In the genomic region with DNA sequence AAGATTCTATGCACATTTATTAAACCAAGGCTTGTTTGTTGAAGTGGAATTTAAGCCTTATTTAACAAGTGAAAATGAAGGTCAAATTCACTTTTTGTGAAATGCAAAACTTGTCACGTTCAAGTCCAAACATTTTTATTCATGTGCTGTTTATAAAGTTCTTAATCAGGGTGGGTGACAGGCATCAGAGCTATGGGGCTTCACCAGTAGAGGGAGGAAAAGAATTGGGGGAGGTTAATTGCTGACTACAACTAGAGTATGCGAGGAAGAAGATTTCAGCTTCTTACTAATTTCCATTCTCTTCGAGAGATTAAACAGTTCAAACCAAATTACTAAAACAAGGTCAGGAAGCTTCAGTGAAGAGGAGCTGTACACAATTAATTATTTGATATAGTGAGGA, we compare ENCODE assay signal across 12 cellular contexts. TPM values are rescaled to one million over a fixed set of nuclear protein-coding genes. Genes with fewer than 3 reads are reported as not detected.
A peak's percentile ranks its signal among the peaks of the same experiment; 100 is the strongest.
DNase-seq lines count a peak whose midpoint lies in the region; TF ChIP-seq lines count a peak whose summit lies in the region.
"Had no signal": no experiment of that assay in that cellular context is flagged by ENCODE, and none has a peak within 500 bp of the region (broad histone marks: within the 10 kb centered on the region; RNA-seq: fewer than 3 reads in every experiment).

No MANE protein-coding gene starts in this region.

- TF ChIP-seq CTCF in Calu3 (IDR thresholded peaks at IDR 0.05; ENCODE audit: unreplicated experiment): no peak
- TF ChIP-seq CTCF in choroid plexus epithelial cell (conservative IDR thresholded peaks at IDR 0.05; ENCODE audit: low read depth, low read length): peak; percentile 72
- TF ChIP-seq CTCF in mesothelial cell of epicardium (IDR thresholded peaks at IDR 0.05; ENCODE audit: unreplicated experiment): no peak
- no peak for TF ChIP-seq CTCF in tibial nerve (IDR thresholded peaks at IDR 0.05)
- no peak for TF ChIP-seq CTCF in suprapubic skin (IDR thresholded peaks at IDR 0.05)

- H3K27ac ChIP-seq in tibial nerve: peak overlapping the region in 2 of 4 donors; percentile 48 to 73
- no peak overlapping the region for H3K27ac ChIP-seq in suprapubic skin
- H3K27ac ChIP-seq: neutrophil had no signal

- TF ChIP-seq EP300 in tibial nerve (IDR thresholded peaks at IDR 0.05): no peak
- no peak for TF ChIP-seq EP300 in suprapubic skin (IDR thresholded peaks at IDR 0.05)

- TF ChIP-seq POLR2A in tibial nerve (IDR thresholded peaks at IDR 0.05): no peak
- TF ChIP-seq POLR2A in suprapubic skin (IDR thresholded peaks at IDR 0.05): no peak

- H3K9me3 ChIP-seq in tibial nerve (no peaks in the 10 kb centered on the region), suprapubic skin (no peaks in the 10 kb centered on the region)
- H3K9me3 ChIP-seq: neutrophil, uterus had no signal

- BruUV-seq in Calu3 (replicated peaks; lab: Mats Ljungman, UMichigan): no TSS peak

- no peaks in the 10 kb centered on the region for H3K27me3 Mint-ChIP-seq in Calu3 (ENCODE audit: unreplicated experiment)
- H3K27me3 Mint-ChIP-seq in mesothelial cell of epicardium (ENCODE audit: low read depth): no peaks in the 10 kb centered on the region

- intact Hi-C loops in Calu3 (cut with micrococcal nuclease; ENCODE audit: unreplicated experiment): no loop called here

- no peaks in the 10 kb centered on the region for H3K9me3 Mint-ChIP-seq in Calu3 (ENCODE audit: low read depth, unreplicated experiment)
- no peaks in the 10 kb centered on the region for H3K9me3 Mint-ChIP-seq in mesothelial cell of epicardium

- H3K36me3 ChIP-seq in tibial nerve (peaks cover 0 to 15% (median 0%) of the 10 kb centered on the region in 3 donors), suprapubic skin (no peaks in the 10 kb centered on the region)
- H3K36me3 ChIP-seq: neutrophil, uterus had no signal

- H3K4me1 Mint-ChIP-seq in Calu3 (ENCODE audit: low read depth, unreplicated experiment): peaks cover 23% of the 10 kb centered on the region
- H3K4me1 Mint-ChIP-seq in mesothelial cell of epicardium: peaks cover 29% of the 10 kb centered on the region

- H3K4me3 Mint-ChIP-seq in Calu3 (ENCODE audit: low read depth, unreplicated experiment) (peak overlapping the region; percentile 42), mesothelial cell of epicardium (no peak overlapping the region)

- H3K4me3 ChIP-seq in choroid plexus epithelial cell (ENCODE audit: low read depth, low read length): no peak overlapping the region
- H3K4me3 ChIP-seq in tibial nerve: no peak overlapping the region
- no peak overlapping the region for H3K4me3 ChIP-seq in suprapubic skin
- H3K4me3 ChIP-seq: uterus had no signal

- DNase-seq in Calu3 (no peak), M059J (ENCODE audit: low read depth) (peak; percentile 34), choroid plexus epithelial cell (ENCODE audit: low read depth) (peak; percentile 70), mesothelial cell of epicardium (ENCODE audit: low spot score in 2 of 2, unreplicated experiment in 2 of 2) (no peak), tibial nerve (ENCODE audit: low spot score in 2 of 2) (no peak), GDM1 (lab: John Stamatoyannopoulos, UW) (no peak), suprapubic skin (ENCODE audit: low spot score in 2 of 2) (no peak)
- no peak for DNase-seq in activated effector memory CD4-positive, alpha-beta T cell treated with Interleukin-2 at 50 U/mL for 16 hours
- DNase-seq: central memory CD4-positive, alpha-beta T cell; NCI-H2029 treated with DMSO at 0.1 percent for 48 hours; uterus had no signal

- H3K27me3 ChIP-seq in tibial nerve (no peaks in the 10 kb centered on the region), suprapubic skin (no peaks in the 10 kb centered on the region)
- H3K27me3 ChIP-seq: neutrophil, uterus had no signal

- H3K27ac Mint-ChIP-seq in Calu3 (ENCODE audit: unreplicated experiment): peak overlapping the region; percentile 92
- peak overlapping the region; percentile 94 for H3K27ac Mint-ChIP-seq in mesothelial cell of epicardium

- H3K4me1 ChIP-seq in tibial nerve: peaks cover 0 to 15% (median 0%) of the 10 kb centered on the region in 4 donors
- no peaks in the 10 kb centered on the region for H3K4me1 ChIP-seq in suprapubic skin
- H3K4me1 ChIP-seq: uterus had no signal

- CTCF ChIA-PET in Calu3 (lab: Charles Lee): interaction anchor here (0.7 to 1.3 kb wide), 4 partner anchors 30 to 114 kb away, joined by 3 to 6 read pairs (median 3); no protein-coding TSS in a partner anchor

- 36 to 47% methylated on average over 3 of the region's 3 CpGs for WGBS in tibial nerve, 2 donors
- 69% methylated on average over 3 of the region's 3 CpGs for WGBS in suprapubic skin

- H3K36me3 Mint-ChIP-seq in Calu3 (ENCODE audit: insufficient read depth, unreplicated experiment): peaks cover 49% of the 10 kb centered on the region
- peaks cover 9% of the 10 kb centered on the region for H3K36me3 Mint-ChIP-seq in mesothelial cell of epicardium

RNA-seq across cellular contexts. Expression of a gene that starts 9.7 kb away (rescaled TPM):
- total RNA-seq in Calu3 (2022): 89.7 and 107 TPM in 2 replicates
- 27.3 and 44.3 TPM in 2 replicates for total RNA-seq in M059J (2014; rRNA removed; shearing (Covaris generic))
- total RNA-seq in mesothelial cell of epicardium: 33.7 to 37.2 TPM (median 34.9 TPM) in 3 replicates
- total RNA-seq in tibial nerve: 10 to 100 TPM; 27.6 to 29.3 (median 28.8) TPM
- total RNA-seq in suprapubic skin: 10 to 100 TPM; 13.0 to 25.4 (median 17.0) TPM

RNA-seq across cellular contexts. Expression of a gene that starts 24.2 kb away (rescaled TPM):
- total RNA-seq in Calu3 (2022) (18.3 and 21.7 TPM in 2 replicates), mesothelial cell of epicardium (17.0 to 20.1 TPM (median 19.2 TPM) in 3 replicates), tibial nerve (10 to 100 TPM; 10.6 to 19.9 (median 13.8) TPM), suprapubic skin (10 to 100 TPM in 3 of 4 donors, 1 to 10 TPM in 1; 9.2 to 41.0 (median 17.7) TPM)
- total RNA-seq in M059J (2014; rRNA removed; shearing (Covaris generic)): 3.4 and 4.6 TPM in 2 replicates

Comparison
In these comparisons a context has a peak if more than half of its experiments do, and no peak if none do; other contexts are left out.
1. DNase-seq: peak in M059J (single experiment) and choroid plexus epithelial cell (single experiment); none in Calu3 (single experiment), mesothelial cell of epicardium (0 of 2), tibial nerve (0 of 2), GDM1 (single experiment), suprapubic skin (0 of 2) and activated effector memory CD4-positive, alpha-beta T cell treated with Interleukin-2 at 50 U/mL for 16 hours (single experiment).